Comparison of ENCODE assay signal across 1 cellular context in genomic region chr4:185729300-185729912, GRCh38.
TF ChIP-seq lines count a peak whose summit lies in the region.

No MANE protein-coding gene starts in this region.

TF ChIP-seq in GM12878, 131 proteins besides CTCF, POLR2A, EP300 and RAD21 (continued from another document):
- TF ChIP-seq E2F8 (IDR thresholded peaks at IDR 0.05; ENCODE audit: low read depth, partially characterized antibody) (no peak), USF1 (IDR thresholded peaks at IDR 0.05; ENCODE audit: borderline replicate concordance, extremely low read length, insufficient read depth, low read depth, low read length) (no peak), LARP7 (IDR thresholded peaks at IDR 0.05) (no peak), IKZF1 (conservative IDR thresholded peaks at IDR 0.05) (no peak), ZNF274 (IDR thresholded peaks at IDR 0.05; ENCODE audit: insufficient read depth, insufficient read length) (no peak), POU2F2 (IDR thresholded peaks at IDR 0.05; ENCODE audit: borderline replicate concordance, low read depth, low read length) (no peak), ZNF384 (IDR thresholded peaks at IDR 0.05; ENCODE audit: borderline replicate concordance, low read depth, low read length) (no peak), ZBTB4 (CRISPR knock-in tag; IDR thresholded peaks at IDR 0.05) (no peak), ATF3 (IDR thresholded peaks at IDR 0.05; ENCODE audit: borderline replicate concordance, extremely low read depth, low read depth, low read length) (no peak), NR2C2 (IDR thresholded peaks at IDR 0.05; ENCODE audit: borderline replicate concordance, control insufficient read depth, insufficient read length, low read depth) (no peak), RAD51 (IDR thresholded peaks at IDR 0.05) (no peak), EED (IDR thresholded peaks at IDR 0.05; ENCODE audit: low read depth) (no peak), ZNF687 (IDR thresholded peaks at IDR 0.05) (no peak)
